In the genomic region with DNA sequence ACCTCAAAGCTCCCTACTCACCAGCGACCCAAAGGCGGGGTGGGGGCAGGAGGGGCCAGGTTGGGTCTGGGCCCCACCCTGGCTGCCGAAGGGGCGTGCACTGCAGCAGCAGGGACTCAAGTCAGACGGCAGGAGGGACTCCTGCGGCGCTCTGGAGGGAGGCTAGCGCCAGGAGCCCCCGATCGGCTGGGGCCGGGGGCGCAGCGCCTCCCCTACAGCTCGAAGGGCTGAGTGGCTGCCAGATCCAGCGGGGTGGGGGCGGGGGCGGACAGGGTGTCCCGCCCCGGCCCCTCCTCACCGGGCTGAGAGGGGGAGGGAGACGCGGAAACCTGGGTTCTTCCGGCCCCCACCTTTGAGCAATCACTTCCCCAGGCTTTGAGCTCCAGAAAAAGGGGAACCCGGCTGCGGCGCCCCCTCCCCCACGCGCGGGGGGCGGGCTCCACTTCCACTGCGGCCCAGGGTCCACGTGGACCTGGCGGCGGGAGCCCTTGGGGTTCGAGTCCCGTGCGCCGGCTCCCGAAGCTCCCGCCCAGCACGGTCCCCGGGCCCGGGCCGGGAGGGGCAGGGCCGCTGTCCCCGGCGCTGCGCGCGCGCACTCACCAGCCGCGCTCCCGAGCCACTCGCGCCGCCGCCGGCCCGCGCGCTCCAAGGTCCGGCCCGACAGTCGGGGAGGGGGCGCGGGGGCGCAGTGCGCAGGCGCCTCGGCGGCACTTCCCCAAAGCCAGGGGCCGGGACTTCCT, we compare ENCODE assay signal across 8 cellular contexts. TPM values are rescaled to one million over a fixed set of nuclear protein-coding genes. Genes with fewer than 3 reads are reported as not detected.
A peak's percentile ranks its signal among the peaks of the same experiment; 100 is the strongest.
DNase-seq lines count a peak whose midpoint lies in the region; ATAC-seq, FAIRE-seq and TF ChIP-seq lines count a peak whose summit lies in the region.

RGS19 (minus strand) TSS at position 246 of the 740 bp plus-strand sequence. CDS start 2,632 bp downstream, outside the sequence.

- intact Hi-C loops in activated CD4-positive, alpha-beta T cell treated with anti-CD3 and anti-CD28 coated beads, Interleukin-2, amount 10 ng/mL, durations not matched to agents 24 days and 14 days (cut with micrococcal nuclease), result loop anchor here (1.0 to 5.0 kb wide), 2 partner anchors 13 to 557 kb away; partner anchors contain the start of gene PPDPF
- intact Hi-C loops in HepG2 (cut with micrococcal nuclease; ENCODE audit: unreplicated experiment), result loop anchor here (2.0 kb wide), 1 partner anchor 15 kb away; no protein-coding TSS in a partner anchor

- peak; percentile 90 for DNase-seq in GM12865 (ENCODE audit: low read depth)
- DNase-seq in NCI-H446 treated with DMSO at 0.1 percent for 48 hours (lab: John Stamatoyannopoulos, UW), result peak; percentile 35
- DNase-seq in activated CD4-positive, alpha-beta T cell treated with anti-CD3 and anti-CD28 coated beads, Interleukin-2, amount 10 ng/mL, durations not matched to agents 24 days and 14 days, result peak; percentile 93
- DNase-seq in dermis microvascular lymphatic vessel endothelial cell (ENCODE audit: low read depth in 2 of 2), result peak; percentile 47 to 83
- DNase-seq in HepG2 (ENCODE audit: low spot score), result peak; percentile 70
- DNase-seq in stimulated activated CD4-positive, alpha-beta T cell treated with anti-CD3 and anti-CD28 coated beads, Interleukin-4, amount 100 ng/mL, for 4 hours, result peak; percentile 67 to 71
- no peak for DNase-seq in NCI-H524 treated with DMSO at 0.1 percent for 48 hours (lab: John Stamatoyannopoulos, UW)

- H3K27me3 Mint-ChIP-seq in activated CD4-positive, alpha-beta T cell treated with anti-CD3 and anti-CD28 coated beads, Interleukin-2, amount 10 ng/mL, durations not matched to agents 24 days and 14 days, result peaks cover 13% of the 10 kb centered on the region

- ATAC-seq in HG02623 (IDR thresholded peaks at IDR 0.05; ENCODE audit: unreplicated experiment) (peak; percentile 32), HepG2 (peak; percentile 17)

- peak within 1 kb of the TSS; percentile 99 for H3K4me2 ChIP-seq in HepG2 (ENCODE audit: low read depth, low read length)

- no TSS peak for BruUV-seq in HepG2 (replicated peaks; lab: Mats Ljungman, UMichigan)

- H3K27me3 ChIP-seq in HepG2 (ENCODE audit: control insufficient read depth in 1 of 2, insufficient read depth in 2 of 2, low read length in 2 of 2), result peaks cover 5 to 15% of the 10 kb centered on the region in 2 experiments; a peak in 4 of 5 replicates

- H3K4me1 Mint-ChIP-seq in activated CD4-positive, alpha-beta T cell treated with anti-CD3 and anti-CD28 coated beads, Interleukin-2, amount 10 ng/mL, durations not matched to agents 24 days and 14 days, result peaks cover 29% of the 10 kb centered on the region

- no peaks in the 10 kb centered on the region for H3K79me2 ChIP-seq in HepG2 (ENCODE audit: insufficient read depth, low read length)

- TF ChIP-seq POLR2A in HepG2 (IDR thresholded peaks at IDR 0.05; ENCODE audit: insufficient read depth in 1 of 2, low read depth in 2 of 2, low read length in 2 of 2), result no peak; a peak in 1 of 4 replicates

- H3K4me3 ChIP-seq in GM12865 (ENCODE audit: low read depth, low read length) (peak within 1 kb of the TSS; percentile 60), HepG2 (replicated peaks in 1 of 3; ENCODE audit: insufficient read depth in 1 of 3, low read depth in 2 of 3, low read length in 3 of 3) (peak within 1 kb of the TSS; percentile 77 to 89 (median 85))

- peak within 1 kb of the TSS; percentile 80 for H3K27ac Mint-ChIP-seq in activated CD4-positive, alpha-beta T cell treated with anti-CD3 and anti-CD28 coated beads, Interleukin-2, amount 10 ng/mL, durations not matched to agents 24 days and 14 days

- no peaks in the 10 kb centered on the region for H3K9me3 ChIP-seq in HepG2 (ENCODE audit: low read length)

- peak within 1 kb of the TSS; percentile 95 for H3K4me3 Mint-ChIP-seq in activated CD4-positive, alpha-beta T cell treated with anti-CD3 and anti-CD28 coated beads, Interleukin-2, amount 10 ng/mL, durations not matched to agents 24 days and 14 days

- H4K20me1 ChIP-seq in HepG2 (ENCODE audit: insufficient read depth, low read length), result peaks cover 9% of the 10 kb centered on the region; the same call in 1 of the 2 replicates

- WGBS in HepG2 (ENCODE audit: low lambda C conversion rate), result 0% methylated on average over 23 of the region's 73 CpGs

- CTCF ChIA-PET in HepG2 (lab: Yijun Ruan, JAX; ENCODE audit: low intra/inter-chr PET ratio, low total read pairs), result no interaction called here

- no peak for TF ChIP-seq EP300 in HepG2 (IDR thresholded peaks at IDR 0.05; ENCODE audit: low read depth in 2 of 2, low read length in 2 of 2)
- TF ChIP-seq EP300 in HepG2 (CRISPR knock-in tag; IDR thresholded peaks at IDR 0.05; ENCODE audit: borderline replicate concordance), result no peak

- no peaks in the 10 kb centered on the region for H3K9me3 Mint-ChIP-seq in activated CD4-positive, alpha-beta T cell treated with anti-CD3 and anti-CD28 coated beads, Interleukin-2, amount 10 ng/mL, durations not matched to agents 24 days and 14 days

- no peak for FAIRE-seq in HepG2 (lab: Jason Lieb, UNC)

- POLR2A ChIA-PET in HepG2 (lab: Yijun Ruan, JAX), result interaction anchor here (0.7 to 4.9 kb wide), 9 partner anchors 10 to 1521 kb away, joined by 3 to 25 read pairs (median 4); partner anchors contain the start of genes PCMTD2, TCEA2, TPD52L2 and UCKL1

- no peak within 1 kb of the TSS for H2AFZ ChIP-seq in HepG2 (ENCODE audit: low read length)

- H3K36me3 ChIP-seq in HepG2 (replicated peaks in 1 of 2; ENCODE audit: control insufficient read depth in 1 of 2, insufficient read depth in 2 of 2, low read length in 2 of 2), result no peaks in the 10 kb centered on the region

- peak; percentile 56; the same call in 1 of the 2 replicates for TF ChIP-seq RAD21 in HepG2 (CRISPR knock-in tag; IDR thresholded peaks at IDR 0.05)

- peaks cover 11% of the 10 kb centered on the region for H3K36me3 Mint-ChIP-seq in activated CD4-positive, alpha-beta T cell treated with anti-CD3 and anti-CD28 coated beads, Interleukin-2, amount 10 ng/mL, durations not matched to agents 24 days and 14 days (ENCODE audit: low read depth)

- in situ Hi-C loops in HepG2 (cut with HindIII; ENCODE audit: extremely low pct_ligation_motif_present, low pct_unique_long_range_greater_than_20kb), result loop anchor here (5.0 kb wide), 1 partner anchor 38 kb away; no protein-coding TSS in a partner anchor

- TF ChIP-seq CTCF in GM12865 (IDR thresholded peaks at IDR 0.05; ENCODE audit: insufficient read depth, low read depth, low read length, missing control alignments), result no peak
- no peak for TF ChIP-seq CTCF in HepG2 (CRISPR knock-in tag; IDR thresholded peaks at IDR 0.05)

- H3K4me1 ChIP-seq in HepG2 (ENCODE audit: insufficient read depth, low read length), result peaks cover 59% of the 10 kb centered on the region

- H3K27ac ChIP-seq in HepG2 (ENCODE audit: extremely low read length, insufficient read depth, low read length), result peak within 1 kb of the TSS; percentile 35

- H3K9ac ChIP-seq in HepG2 (ENCODE audit: insufficient read depth, low read depth, low read length), result peak within 1 kb of the TSS; percentile 78

TF ChIP-seq in HepG2, 621 proteins besides CTCF, POLR2A, EP300 and RAD21 (continues in another document):
- TF ChIP-seq ZNF556 (CRISPR knock-in tag; IDR thresholded peaks at IDR 0.05; ENCODE audit: borderline replicate concordance), result no peak
- TF ChIP-seq CBX5 (CRISPR knock-in tag; IDR thresholded peaks at IDR 0.05; ENCODE audit: borderline replicate concordance), result peak; percentile 3; the same call in 1 of the 2 replicates
- 0 out of 2 replicates have a peak, but pooled peaks have one; percentile 37 for TF ChIP-seq NCOA1 (CRISPR knock-in tag; IDR thresholded peaks at IDR 0.05)
- TF ChIP-seq MAFG (CRISPR knock-in tag; IDR thresholded peaks at IDR 0.05), result no peak
- no peak for TF ChIP-seq HMG20A (CRISPR knock-in tag; IDR thresholded peaks at IDR 0.05; ENCODE audit: borderline replicate concordance)

RNA-seq across cellular contexts. Expression of gene RGS19, which starts in this region (rescaled TPM):
- total RNA-seq in activated CD4-positive, alpha-beta T cell treated with anti-CD3 and anti-CD28 coated beads, Interleukin-2, amount 10 ng/mL, durations not matched to agents 24 days and 14 days, result 50.0 TPM in 2 replicates
- total RNA-seq in dermis microvascular lymphatic vessel endothelial cell (12.8 and 23.0 TPM in 2 replicates), HepG2 (2016; rRNA removed; fragmentation: Illumina TruSeq; extraction: Trizol) (10.2 and 10.7 TPM in 2 replicates)
- 8.3 and 13.6 TPM in 2 replicates for total RNA-seq in HepG2 (2016; cell fraction: cytosol; rRNA removed; fragmentation: Illumina TruSeq; extraction: Trizol; ENCODE audit: low read depth)
- total RNA-seq in HepG2 (2016; cell fraction: insoluble cytoplasmic fraction; rRNA removed; fragmentation: Illumina TruSeq; extraction: Trizol), result 9.9 and 10.3 TPM in 2 replicates
- total RNA-seq in HepG2 (2016; cell fraction: membrane; rRNA removed; fragmentation: Illumina TruSeq; extraction: Trizol), result 24.1 and 24.7 TPM in 2 replicates
- 7.0 and 7.6 TPM in 2 replicates for total RNA-seq in HepG2 (2016; cell fraction: nucleus; rRNA removed; fragmentation: Illumina TruSeq; extraction: Trizol)
- 11.9 and 14.7 TPM in 2 replicates for polyA plus RNA-seq in HepG2 (2011; rRNA removed)
- 11.7 and 19.3 TPM in 2 replicates for polyA plus RNA-seq in HepG2 (2011; cell fraction: cytosol; rRNA removed)
- 12.6 and 13.6 TPM in 2 replicates for polyA plus RNA-seq in HepG2 (2011; cell fraction: nucleus; rRNA removed)
- 4.4 and 6.8 TPM in 2 replicates for polyA plus RNA-seq in HepG2 (2012)
- polyA plus RNA-seq in HepG2 (2016; cell fraction: cytosol; fragmentation: Illumina TruSeq; extraction: Trizol; ENCODE audit: low read depth), result 18.0 and 22.1 TPM in 2 replicates
- polyA plus RNA-seq in HepG2 (2016; cell fraction: insoluble cytoplasmic fraction; fragmentation: Illumina TruSeq; extraction: Trizol; ENCODE audit: low read depth), result 14.2 and 16.6 TPM in 2 replicates
- 25.0 and 29.7 TPM in 2 replicates for polyA plus RNA-seq in HepG2 (2016; cell fraction: membrane; fragmentation: Illumina TruSeq; extraction: Trizol; ENCODE audit: low read depth)
- 9.7 and 10.6 TPM in 2 replicates for polyA plus RNA-seq in HepG2 (2016; cell fraction: nucleus; fragmentation: Illumina TruSeq; extraction: Trizol; ENCODE audit: insufficient read depth, low read depth)
- polyA minus RNA-seq in HepG2 (2011; rRNA and poly(A)+ RNA removed; ENCODE audit: low replicate concordance), result 15.8 and 18.5 TPM in 2 replicates
- 8.1 and 9.1 TPM in 2 replicates for polyA minus RNA-seq in HepG2 (2011; cell fraction: cytosol; rRNA and poly(A)+ RNA removed)
- 4.5 and 5.5 TPM in 2 replicates for polyA minus RNA-seq in HepG2 (2011; cell fraction: nucleus; rRNA and poly(A)+ RNA removed)
